Comparison of ENCODE assay signal across 8 cellular contexts in genomic region chr6:53347921-53348435, GRCh38. TPM values are rescaled to one million over a fixed set of nuclear protein-coding genes. Genes with fewer than 3 reads are reported as not detected.
DNase-seq lines count a peak whose midpoint lies in the region; ATAC-seq lines count a peak whose summit lies in the region.

No MANE protein-coding gene starts in this region.

- H3K4me1 Mint-ChIP-seq in activated CD4-positive, alpha-beta memory T cell treated with anti-CD3 and anti-CD28 coated beads, Interleukin-2, amount 10 ng/mL, durations not matched to agents 7 days and 5 days = peaks cover 52% of the 10 kb centered on the region
- peaks cover 46 to 56% of the 10 kb centered on the region in 2 donors for H3K4me1 Mint-ChIP-seq in effector memory CD8-positive, alpha-beta T cell (ENCODE audit: low read depth in 2 of 2)
- peaks cover 47% of the 10 kb centered on the region for H3K4me1 Mint-ChIP-seq in memory B cell

- H3K36me3 Mint-ChIP-seq in activated CD4-positive, alpha-beta memory T cell treated with anti-CD3 and anti-CD28 coated beads, Interleukin-2, amount 10 ng/mL, durations not matched to agents 7 days and 5 days (ENCODE audit: low read depth) = peaks cover 35% of the 10 kb centered on the region
- H3K36me3 Mint-ChIP-seq in effector memory CD8-positive, alpha-beta T cell (ENCODE audit: insufficient read depth) = peaks cover 54% of the 10 kb centered on the region
- peaks cover 11% of the 10 kb centered on the region for H3K36me3 Mint-ChIP-seq in memory B cell

- POLR2A ChIA-PET in activated CD4-positive, alpha-beta memory T cell treated with anti-CD3 and anti-CD28 coated beads, Interleukin-2, amount 10 ng/mL, durations not matched to agents 7 days and 5 days (lab: Charles Lee) = interaction anchor here (0.5 to 6.4 kb wide), 27 partner anchors 8 to 353 kb away, joined by 3 to 98 read pairs (median 4); partner anchors contain the start of genes FBXO9 and GSTA4

- H3K4me3 Mint-ChIP-seq in activated CD4-positive, alpha-beta memory T cell treated with anti-CD3 and anti-CD28 coated beads, Interleukin-2, amount 10 ng/mL, durations not matched to agents 7 days and 5 days = peak overlapping the region; percentile 97
- H3K4me3 Mint-ChIP-seq in effector memory CD8-positive, alpha-beta T cell = peak overlapping the region; percentile 86 to 93
- H3K4me3 Mint-ChIP-seq in memory B cell = peak overlapping the region; percentile 95

- DNase-seq in NCI-H2196 (lab: John Stamatoyannopoulos, UW; ENCODE audit: unreplicated experiment) (peak; percentile 43), NCI-H2196 treated with DMSO at 0.1 percent for 48 hours (lab: John Stamatoyannopoulos, UW; ENCODE audit: unreplicated experiment) (no peak), NCI-H2227 treated with DMSO at 0.1 percent for 48 hours (lab: John Stamatoyannopoulos, UW) (peak; percentile 42), memory B cell (ENCODE audit: low spot score in 2 of 2) (no peak)
- no peak for DNase-seq in activated CD4-positive, alpha-beta memory T cell treated with anti-CD3 and anti-CD28 coated beads, Interleukin-2, amount 10 ng/mL, durations not matched to agents 7 days and 5 days
- DNase-seq in effector memory CD8-positive, alpha-beta T cell = peak in 2 of 3 experiments; percentile 26 to 31
- peak; percentile 73 for DNase-seq in stimulated activated CD8-positive, alpha-beta memory T cell treated with anti-CD3 and anti-CD28 coated beads, Interleukin-4, amount 100 ng/mL, for 48 hours

- peak overlapping the region; percentile 96 for H3K27ac Mint-ChIP-seq in activated CD4-positive, alpha-beta memory T cell treated with anti-CD3 and anti-CD28 coated beads, Interleukin-2, amount 10 ng/mL, durations not matched to agents 7 days and 5 days
- H3K27ac Mint-ChIP-seq in effector memory CD8-positive, alpha-beta T cell = peak overlapping the region; percentile 89 to 96
- peak overlapping the region; percentile 96 for H3K27ac Mint-ChIP-seq in memory B cell

- H3K27me3 Mint-ChIP-seq in activated CD4-positive, alpha-beta memory T cell treated with anti-CD3 and anti-CD28 coated beads, Interleukin-2, amount 10 ng/mL, durations not matched to agents 7 days and 5 days = peaks cover 9% of the 10 kb centered on the region
- H3K27me3 Mint-ChIP-seq in effector memory CD8-positive, alpha-beta T cell = no peaks in the 10 kb centered on the region
- no peaks in the 10 kb centered on the region for H3K27me3 Mint-ChIP-seq in memory B cell

- ATAC-seq in HG02885 (IDR thresholded peaks at IDR 0.05; ENCODE audit: poor library complexity, unreplicated experiment) = peak; percentile 28
- ATAC-seq in effector memory CD8-positive, alpha-beta T cell (replicated peaks) = peak; percentile 6
- peak; percentile 1 for ATAC-seq in memory B cell (ENCODE audit: low read depth)

- CTCF ChIA-PET in activated CD4-positive, alpha-beta memory T cell treated with anti-CD3 and anti-CD28 coated beads, Interleukin-2, amount 10 ng/mL, durations not matched to agents 7 days and 5 days (lab: Charles Lee) = interaction anchor here (1.1 to 3.8 kb wide), 7 partner anchors 10 to 282 kb away, joined by 3 to 27 read pairs (median 4); no protein-coding TSS in a partner anchor

- H3K9me3 Mint-ChIP-seq in activated CD4-positive, alpha-beta memory T cell treated with anti-CD3 and anti-CD28 coated beads, Interleukin-2, amount 10 ng/mL, durations not matched to agents 7 days and 5 days = no peaks in the 10 kb centered on the region
- H3K9me3 Mint-ChIP-seq in effector memory CD8-positive, alpha-beta T cell = no peaks in the 10 kb centered on the region
- H3K9me3 Mint-ChIP-seq in memory B cell = no peaks in the 10 kb centered on the region

RNA-seq across cellular contexts. Expression of gene ELOVL5, which starts 0.8 kb away (rescaled TPM):
- total RNA-seq in activated CD4-positive, alpha-beta memory T cell treated with anti-CD3 and anti-CD28 coated beads, Interleukin-2, amount 10 ng/mL, durations not matched to agents 7 days and 5 days = 100 to 1,000 TPM; 157 to 162 TPM

Comparison
In these comparisons a context has a peak if more than half of its experiments do, and no peak if none do; other contexts are left out.
1. DNase-seq: peak in NCI-H2196 (single experiment), NCI-H2227 treated with DMSO at 0.1 percent for 48 hours (single experiment), effector memory CD8-positive, alpha-beta T cell (2 of 3) and stimulated activated CD8-positive, alpha-beta memory T cell treated with anti-CD3 and anti-CD28 coated beads, Interleukin-4, amount 100 ng/mL, for 48 hours (single experiment); none in NCI-H2196 treated with DMSO at 0.1 percent for 48 hours (single experiment), activated CD4-positive, alpha-beta memory T cell treated with anti-CD3 and anti-CD28 coated beads, Interleukin-2, amount 10 ng/mL, durations not matched to agents 7 days and 5 days (single experiment) and memory B cell (0 of 2).
2. Peak in every context shown above with its lines, with median percentiles within 50 percentile points of each other: ATAC-seq, H3K27ac Mint-ChIP-seq and H3K4me3 Mint-ChIP-seq.